Comparison of ENCODE assay signal across 13 cellular contexts in the genomic region with DNA sequence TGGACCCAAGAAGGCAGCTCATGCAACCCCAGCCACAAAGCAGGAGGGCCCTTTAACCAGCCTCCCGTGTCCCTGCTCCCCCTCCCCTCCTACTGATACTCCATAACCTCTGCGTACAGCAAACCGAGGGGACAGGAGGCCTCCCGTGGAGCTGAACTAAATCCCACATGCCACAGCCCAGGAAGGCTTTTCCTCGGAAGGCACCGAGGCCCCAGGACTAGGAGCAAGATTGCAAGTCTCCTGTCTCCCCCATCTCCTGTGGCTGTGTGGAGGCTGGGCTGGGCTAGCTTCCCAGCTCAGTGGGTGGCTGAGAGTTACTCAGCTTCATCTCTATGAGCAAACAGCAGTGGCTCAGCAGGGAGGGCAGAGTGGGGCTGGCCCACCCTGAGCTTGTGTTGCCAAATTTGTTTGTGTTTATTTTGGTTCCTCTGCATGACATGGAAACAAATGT.
DNase-seq lines count a peak whose midpoint lies in the region; ATAC-seq and TF ChIP-seq lines count a peak whose summit lies in the region.
"Had no signal": no experiment of that assay in that cellular context is flagged by ENCODE, and none has a peak within 500 bp of the region (broad histone marks: within the 10 kb centered on the region; RNA-seq: fewer than 3 reads in every experiment).

No MANE protein-coding gene starts in this region.

- no peak overlapping the region for H2AFZ ChIP-seq in GM23248

- peaks cover 22% of the 10 kb centered on the region for H3F3A ChIP-seq in GM23248 (ENCODE audit: insufficient read depth)

- peak overlapping the region; percentile 61 for H3K27ac ChIP-seq in GM23248
- H3K27ac ChIP-seq: heart left ventricle had no signal

- in situ Hi-C loops in GM23248 (cut with MboI) = no loop called here

- no peak overlapping the region for H3K4me3 Mint-ChIP-seq in natural killer cell
- H3K4me3 Mint-ChIP-seq: IgD-negative memory B cell had no signal

- H3K9me2 ChIP-seq in GM23248 (ENCODE audit: insufficient read depth) = no peaks in the 10 kb centered on the region

- ATAC-seq in HG02588 (IDR thresholded peaks at IDR 0.05; ENCODE audit: unreplicated experiment) (no peak), natural killer cell (no peak), HG02571 (IDR thresholded peaks at IDR 0.05; ENCODE audit: unreplicated experiment) (no peak)

- no peak overlapping the region for H3K27ac Mint-ChIP-seq in natural killer cell
- H3K27ac Mint-ChIP-seq: IgD-negative memory B cell had no signal

- no peaks in the 10 kb centered on the region for H4K20me1 ChIP-seq in GM23248 (ENCODE audit: insufficient read depth)

- H3K36me3 Mint-ChIP-seq in natural killer cell = no peaks in the 10 kb centered on the region
- H3K36me3 Mint-ChIP-seq: IgD-negative memory B cell had no signal

- no peaks in the 10 kb centered on the region for H3K79me2 ChIP-seq in GM23248 (ENCODE audit: insufficient read depth)

- H3K27me3 Mint-ChIP-seq in natural killer cell (ENCODE audit: low read depth in 2 of 2) = peaks cover 2 to 10% of the 10 kb centered on the region in 2 donors

- peaks cover 39% of the 10 kb centered on the region for H3K4me1 ChIP-seq in GM23248 (ENCODE audit: insufficient read depth)
- H3K4me1 ChIP-seq: heart left ventricle had no signal

- H3K4me3 ChIP-seq in GM23248 (no peak overlapping the region), fibroblast of mammary gland (ENCODE audit: control insufficient read depth, low read depth, low read length) (no peak overlapping the region)
- H3K4me3 ChIP-seq: heart left ventricle had no signal

- H3K9me3 Mint-ChIP-seq in natural killer cell = no peaks in the 10 kb centered on the region
- H3K9me3 Mint-ChIP-seq: IgD-negative memory B cell had no signal

- H3K27me3 ChIP-seq in GM23248 (replicated peaks; ENCODE audit: insufficient read depth) = no peaks in the 10 kb centered on the region; the same call in 1 of the 2 replicates

- TF ChIP-seq CTCF in fibroblast of mammary gland (conservative IDR thresholded peaks at IDR 0.05; ENCODE audit: control insufficient read depth, insufficient read depth, low read depth, low read length) (no peak), natural killer cell (IDR thresholded peaks at IDR 0.05) (no peak)

- DNase-seq in GM23248 (peak; percentile 93), NCI-H345 treated with DMSO at 0.1 percent for 48 hours (lab: John Stamatoyannopoulos, UW; ENCODE audit: unreplicated experiment) (peak; percentile 80), fibroblast of mammary gland (ENCODE audit: low read depth) (peak; percentile 84), retina (peak; percentile 46), natural killer cell (no peak)
- DNase-seq: activated naive CD4-positive, alpha-beta T cell; DMS53; heart left ventricle; midbrain; SHP77 had no signal

- H3K9ac ChIP-seq in GM23248 = peak overlapping the region; percentile 40; the same call in 1 of the 2 replicates

- H3K4me1 Mint-ChIP-seq in natural killer cell = no peaks in the 10 kb centered on the region

- H3K9me3 ChIP-seq in GM23248 (ENCODE audit: low read depth) = no peaks in the 10 kb centered on the region
- H3K9me3 ChIP-seq: heart left ventricle had no signal

- WGBS in GM23248 (ENCODE audit: low coverage in 1 of 2, low lambda C conversion rate in 2 of 2, missing lambda C conversion rate in 2 of 2), 2 experiments = 45 to 47% methylated on average over 6 of the region's 6 CpGs

- intact Hi-C loops in natural killer cell (cut with micrococcal nuclease) = no loop called here

- H3K4me2 ChIP-seq in GM23248 (ENCODE audit: unreplicated experiment) = peak overlapping the region; percentile 46

- H3K36me3 ChIP-seq in GM23248 (ENCODE audit: low read depth) = no peaks in the 10 kb centered on the region
- H3K36me3 ChIP-seq: heart left ventricle had no signal
